ENCODE assay signal across 26 cellular contexts in the genomic region with DNA sequence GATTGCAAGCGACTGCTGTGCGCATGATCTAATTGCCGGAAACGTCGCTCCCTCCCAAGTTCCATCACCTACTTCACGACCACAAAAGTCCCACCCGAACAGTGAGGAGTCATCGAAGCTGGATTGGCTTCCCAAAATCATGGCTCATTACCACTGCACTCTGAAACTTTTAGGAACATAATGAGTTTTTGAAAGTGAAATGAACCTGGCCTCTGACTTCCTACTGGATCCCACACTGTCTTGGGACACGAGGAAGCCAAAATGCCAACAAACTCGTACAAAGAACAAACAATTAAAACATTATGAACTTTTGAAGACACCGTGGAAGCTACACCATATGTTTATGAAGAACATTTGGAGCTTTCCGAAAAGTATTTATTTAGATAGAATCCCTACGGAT.
"Had no signal": no experiment of that assay in that cellular context is flagged by ENCODE, and none has a peak within 500 bp of the region (broad histone marks: within the 10 kb centered on the region; RNA-seq: fewer than 3 reads in every experiment).

No MANE protein-coding gene starts in this region.

- H3K4me1 ChIP-seq: stomach, suprapubic skin, testis, thyroid gland, tibial artery, transverse colon, upper lobe of left lung, upper lobe of right lung, uterus, vagina had no signal

- H3K27ac ChIP-seq: stomach, suprapubic skin, testis, thoracic aorta, thyroid gland, tibial artery, tibial nerve, transverse colon, upper lobe of left lung, upper lobe of right lung, uterus, vagina had no signal

- H3K9me3 ChIP-seq: stomach, suprapubic skin, testis, thoracic aorta, thyroid gland, tibial artery, tibial nerve, transverse colon, upper lobe of left lung, upper lobe of right lung, uterus, vagina had no signal

- ATAC-seq: stimulated activated effector memory CD8-positive, alpha-beta T cell treated with anti-CD3 and anti-CD28 coated beads, Interleukin-12 subunit alpha, Interleukin-12 subunit beta, amount 100 ng/mL, for 72 hours; stimulated activated memory B cell treated with anti-CD40 and anti-IgM and Interleukin-4, amounts not matched to agents 10 μg/mL and 1 μg/mL and 100 μg/mL, for 72 hours; stimulated activated naive B cell treated with anti-CD40 and anti-IgM and Interleukin-4, amounts not matched to agents 10 μg/mL and 1 μg/mL and 100 μg/mL, for 72 hours; stimulated activated naive CD8-positive, alpha-beta T cell treated with anti-CD3 and anti-CD28 coated beads, Interleukin-15, amount 100 ng/mL, for 72 hours; stimulated activated naive CD8-positive, alpha-beta T cell treated with anti-CD3 and anti-CD28 coated beads, Interleukin-15, Interleukin-2, amounts not matched to agents 100 U/mL and 50 U/mL, for 24 hours; upper lobe of right lung had no signal

- H3K27me3 ChIP-seq: stomach, suprapubic skin, testis, thyroid gland, tibial artery, tibial nerve, transverse colon, upper lobe of left lung, upper lobe of right lung, uterus, vagina had no signal

- H3K4me3 ChIP-seq: stomach, suprapubic skin, testis, thoracic aorta, thyroid gland, tibial artery, tibial nerve, transverse colon, upper lobe of left lung, upper lobe of right lung, uterus, vagina had no signal

- DNase-seq: stimulated activated CD4-positive, alpha-beta T cell treated with anti-CD3 and anti-CD28 coated beads, Interleukin-2, amount 100 ng/mL, for 48 hours; stimulated activated CD4-positive, alpha-beta T cell treated with anti-CD3 and anti-CD28 coated beads, Interleukin-4, amount 100 ng/mL, for 1 hour; stimulated activated CD4-positive, alpha-beta T cell treated with anti-CD3 and anti-CD28 coated beads, Interleukin-4, amount 100 ng/mL, for 24 hours; stimulated activated CD4-positive, alpha-beta T cell treated with anti-CD3 and anti-CD28 coated beads, Interleukin-4, amount 100 ng/mL, for 4 hours; stimulated activated CD8-positive, alpha-beta memory T cell treated with anti-CD3 and anti-CD28 coated beads, Interleukin-4, amount 100 ng/mL, for 48 hours; stimulated activated naive B cell treated with anti-CD40 and anti-IgM and Interleukin-4, amounts not matched to agents 10 μg/mL and 1 μg/mL and 100 μg/mL, for 72 hours; stimulated activated naive CD4-positive, alpha-beta T cell; stimulated activated naive CD4-positive, alpha-beta T cell treated with Interleukin-2 at 50 U/mL for 16 hours; stimulated activated naive CD8-positive, alpha-beta T cell treated with anti-CD3 and anti-CD28 coated beads, Interleukin-15, amount 100 ng/mL, for 72 hours; stimulated activated naive CD8-positive, alpha-beta T cell treated with anti-CD3 and anti-CD28 coated beads, Interleukin-15, Interleukin-2, amounts not matched to agents 100 U/mL and 50 U/mL, for 24 hours; stomach; substantia nigra; testis; thyroid gland; tibial artery; transverse colon; trophoblast cell; upper lobe of left lung; upper lobe of right lung; uterus had no signal

- H3K36me3 ChIP-seq: stomach, suprapubic skin, thoracic aorta, thyroid gland, tibial artery, tibial nerve, transverse colon, upper lobe of left lung, upper lobe of right lung, uterus, vagina had no signal
